1 cellular context compared by ENCODE assay signal in the genomic region with DNA sequence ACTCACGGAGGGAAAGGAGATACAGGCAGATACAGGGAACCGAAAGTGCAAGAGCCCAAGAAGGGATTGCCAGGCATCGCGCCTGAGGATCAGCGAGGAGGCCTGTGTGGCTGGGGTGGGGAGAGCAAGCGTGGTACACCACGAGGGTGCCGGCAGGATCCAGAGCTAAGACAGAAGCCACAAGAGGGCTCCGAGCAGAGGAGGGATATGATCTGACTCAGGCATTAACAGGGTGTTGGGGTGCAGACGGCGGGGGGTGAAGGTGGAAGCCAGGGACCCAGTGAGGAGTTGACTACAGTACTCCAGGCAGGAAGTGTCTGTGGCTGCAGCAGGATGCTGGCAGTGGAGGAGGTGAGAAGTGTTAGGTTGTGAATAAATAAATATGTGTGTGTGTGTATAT.
TF ChIP-seq lines count a peak whose summit lies in the region.

No MANE protein-coding gene starts in this region.

TF ChIP-seq in GM12878, 131 proteins besides CTCF, POLR2A, EP300 and RAD21:
- no peak for TF ChIP-seq TCF7 (IDR thresholded peaks at IDR 0.05; ENCODE audit: borderline replicate concordance)
- peak; percentile 22; the same call in 1 of the 2 replicates for TF ChIP-seq POLR2AphosphoS5 (IDR thresholded peaks at IDR 0.05; ENCODE audit: low read length)
